2 cellular contexts compared by ENCODE assay signal in genomic region chr5:120450910-120451309, GRCh38.
TF ChIP-seq lines count a peak whose summit lies in the region.

No MANE protein-coding gene starts in this region.

TF ChIP-seq in IMR-90, 13 proteins besides CTCF, POLR2A, EP300 and RAD21:
- TF ChIP-seq NFE2L2 (IDR thresholded peaks at IDR 0.05; ENCODE audit: low read depth, low read length), result no peak
- no peak for TF ChIP-seq SMC3 (IDR thresholded peaks at IDR 0.05; ENCODE audit: low read depth, low read length)
- TF ChIP-seq USF2 (IDR thresholded peaks at IDR 0.05; ENCODE audit: low read depth, low read length), result no peak
- no peak for TF ChIP-seq MAFK (IDR thresholded peaks at IDR 0.05; ENCODE audit: low read depth, low read length)
- no peak for TF ChIP-seq CEBPB (IDR thresholded peaks at IDR 0.05; ENCODE audit: low read depth, low read length)
- no peak for TF ChIP-seq CHD1 (IDR thresholded peaks at IDR 0.05; ENCODE audit: low read depth, low read length)

TF ChIP-seq in H1, 55 proteins besides CTCF, POLR2A, EP300 and RAD21:
- TF ChIP-seq POLR2AphosphoS5 (IDR thresholded peaks at IDR 0.05; ENCODE audit: low read depth, low read length), result no peak
- TF ChIP-seq SAP30 (IDR thresholded peaks at IDR 0.05; ENCODE audit: insufficient read depth, insufficient replicate concordance, low read length), result no peak
- TF ChIP-seq SIX5 (IDR thresholded peaks at IDR 0.05; ENCODE audit: low read depth, low read length), result no peak
- TF ChIP-seq SP2 (IDR thresholded peaks at IDR 0.05; ENCODE audit: low read length), result no peak
- no peak for TF ChIP-seq BCL11A (IDR thresholded peaks at IDR 0.05; ENCODE audit: low read depth in 2 of 2, low read length in 2 of 2)
- TF ChIP-seq SIN3A (conservative IDR thresholded peaks at IDR 0.05 in 1 of 2, IDR thresholded peaks at IDR 0.05 in 1 of 2; ENCODE audit: low read depth in 1 of 2, low read length in 2 of 2), result no peak
- no peak for TF ChIP-seq CTBP2 (IDR thresholded peaks at IDR 0.05; ENCODE audit: borderline replicate concordance, insufficient read depth, insufficient read length, low read length)
- TF ChIP-seq ATF3 (IDR thresholded peaks at IDR 0.05; ENCODE audit: insufficient read depth, low read depth, low read length), result no peak
- TF ChIP-seq JUN (IDR thresholded peaks at IDR 0.05; ENCODE audit: low read depth, low read length), result no peak
- no peak for TF ChIP-seq SP1 (IDR thresholded peaks at IDR 0.05; ENCODE audit: low read depth, low read length)
- no peak for TF ChIP-seq GTF2F1 (IDR thresholded peaks at IDR 0.05; ENCODE audit: borderline replicate concordance, low read depth, low read length)
TF ChIP-seq in H1: peak in this region for 0.
